ENCODE assay signal across 10 cellular contexts in genomic region chr3:149196805-149197204, GRCh38. TPM values are rescaled to one million over a fixed set of nuclear protein-coding genes. Genes with fewer than 3 reads are reported as not detected.
"Had no signal": no experiment of that assay in that cellular context is flagged by ENCODE, and none has a peak within 500 bp of the region (broad histone marks: within the 10 kb centered on the region; RNA-seq: fewer than 3 reads in every experiment).

No MANE protein-coding gene starts in this region.

RNA-seq across cellular contexts. Expression of gene CP, which starts 24.8 kb away (rescaled TPM):
- total RNA-seq: activated CD4-positive, alpha-beta T cell treated with anti-CD3 and anti-CD28 coated beads, Interleukin-2, amount 10 ng/mL, durations not matched to agents 24 days and 14 days; activated CD8-positive, alpha-beta memory T cell treated with anti-CD3 and anti-CD28 coated beads for 36 hours; activated CD8-positive, alpha-beta T cell treated with anti-CD3 and anti-CD28 coated beads for 36 hours; activated naive CD8-positive, alpha-beta T cell treated with anti-CD3 and anti-CD28 coated beads for 36 hours; activated T-cell treated with anti-CD3 and anti-CD28 coated beads, Interleukin-2, amount 50 U/mL, for 72 hours; activated T-helper 17 cell treated with anti-CD3 and anti-CD28 coated beads, Interleukin-2, amount 50 U/mL, for 72 hours; RPMI7951; SJCRH30; T-helper 1 cell treated with Interleukin-12 subunit alpha and Interleukin-12 subunit beta and Interleukin-4 antibody, amounts not matched to agents 30 ng/mL and 1 ng/mL, for 36 hours; T-helper 2 cell treated with Interferon-gamma antibody and Interleukin-4, amounts not matched to agents 100 ng/mL and 5 ng/mL, for 36 hours had no signal
